ENCODE assay signal across 8 cellular contexts in the genomic region with DNA sequence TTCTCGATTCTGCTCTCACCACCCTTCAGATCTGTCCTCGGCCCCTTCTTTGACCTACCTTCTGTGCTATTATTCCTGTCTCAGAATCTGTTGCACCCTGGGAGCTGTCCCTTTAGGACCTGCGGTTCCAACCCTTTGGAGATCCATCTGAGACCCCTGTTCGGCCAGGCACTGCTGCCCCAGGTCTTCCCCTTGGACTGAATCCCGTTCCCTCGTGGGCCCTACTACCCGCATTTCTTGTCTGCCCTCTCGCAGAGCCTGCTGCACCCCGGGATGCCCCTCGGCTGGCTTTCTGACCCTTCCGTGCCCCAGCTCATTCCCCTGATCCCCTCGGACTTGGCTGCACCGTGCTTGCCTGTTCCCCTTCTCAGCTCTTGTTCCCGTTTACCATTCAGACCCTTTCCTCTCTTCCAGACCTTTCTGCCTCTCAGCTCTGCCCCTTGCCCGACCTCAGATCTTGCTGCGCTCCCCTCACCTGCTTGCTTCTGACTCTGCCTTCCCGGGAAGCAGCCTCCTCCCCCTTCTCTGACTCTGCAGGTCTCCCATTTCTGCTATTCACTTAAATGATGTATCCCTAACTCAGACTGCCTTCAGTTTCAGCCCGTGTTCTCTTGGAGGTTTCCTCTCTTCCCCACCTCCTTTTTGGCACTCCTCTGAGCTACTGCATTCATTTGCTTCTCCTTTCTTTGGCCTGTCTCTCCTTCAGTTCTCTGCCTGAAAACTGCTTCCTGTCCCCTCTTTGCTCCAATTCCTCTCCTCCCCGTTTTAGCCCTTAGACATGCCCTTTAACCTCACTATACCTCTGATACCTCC. TPM values are rescaled to one million over a fixed set of nuclear protein-coding genes. Genes with fewer than 3 reads are reported as not detected.
DNase-seq lines count a peak whose midpoint lies in the region; ATAC-seq, FAIRE-seq and TF ChIP-seq lines count a peak whose summit lies in the region.

No MANE protein-coding gene starts in this region.

- DNase-seq in activated CD4-positive, alpha-beta T cell treated with anti-CD3 and anti-CD28 coated beads for 36 hours = peak; percentile 25
- DNase-seq in activated CD4-positive, alpha-beta T cell treated with anti-CD3 and anti-CD28 coated beads, Interleukin-2, amount 50 U/mL, for 1 hour = no peak
- DNase-seq in NCI-H226 (peak; percentile 25), H1 (ENCODE audit: low read depth in 1 of 2, low spot score in 2 of 2) (no peak), ovary (peak in 2 of 5 donors; percentile 30 to 49), midbrain (lab: John Stamatoyannopoulos, UW) (no peak)

- H3K9me3 ChIP-seq in H1 (ENCODE audit: insufficient read depth in 2 of 2, low read depth in 1 of 2, low read length in 1 of 2) = no peaks in the 10 kb centered on the region
- no peaks in the 10 kb centered on the region for H3K9me3 ChIP-seq in ovary

- no peak overlapping the region for H2BK120ac ChIP-seq in H1 (replicated peaks; ENCODE audit: low read depth, low read length)

- H2BK20ac ChIP-seq in H1 (ENCODE audit: low read length) = no peak overlapping the region

- intact Hi-C loops in activated CD4-positive, alpha-beta T cell treated with anti-CD3 and anti-CD28 coated beads for 36 hours (cut with DNase I, micrococcal nuclease) = loop anchor here (2.0 to 5.0 kb wide), 4 partner anchors 93 to 620 kb away; partner anchors contain the start of gene KPTN (in 1 of the 2)
- intact Hi-C loops in ovary (cut with DNase I) = loop anchor here in 3 of 4 donors (2.0 to 5.0 kb wide), 3 partner anchors 115 to 130 kb away; no protein-coding TSS in a partner anchor

- peak overlapping the region; percentile 75; the same call in 1 of the 2 replicates for H2BK15ac ChIP-seq in H1 (ENCODE audit: low read length)

- H4K5ac ChIP-seq in H1 (ENCODE audit: insufficient read length, low read depth, low read length) = no peak overlapping the region

- WGBS in H1 (ENCODE audit: extremely low coverage in 1 of 2, insufficient coverage in 1 of 2, insufficient read length in 1 of 2, insufficient replicate concordance in 2 of 2, low coverage in 1 of 2, low lambda C conversion rate in 2 of 2, missing lambda C conversion rate in 1 of 2), 2 experiments = 1% methylated on average over 19 of the region's 19 CpGs; no CpG with 5 or more reads in 1 of the 2 experiments
- 0 to 1% (median 1%) methylated on average over 19 of the region's 19 CpGs for WGBS in ovary, 3 donors

- no peak for FAIRE-seq in H1 (lab: Jason Lieb, UNC)

- no peaks in the 10 kb centered on the region for H3K36me3 ChIP-seq in H1 (ENCODE audit: control insufficient read depth in 2 of 4, insufficient read depth in 4 of 4, low read length in 3 of 4)
- no peaks in the 10 kb centered on the region for H3K36me3 ChIP-seq in ovary

- H3K4me3 Mint-ChIP-seq in activated CD4-positive, alpha-beta T cell treated with anti-CD3 and anti-CD28 coated beads for 36 hours = no peak overlapping the region

- CTCF ChIA-PET in activated CD4-positive, alpha-beta T cell treated with anti-CD3 and anti-CD28 coated beads for 36 hours (lab: Charles Lee) = interaction anchor here (0.5 to 1.3 kb wide), 3 partner anchors 8 to 288 kb away, joined by 3 read pairs; no protein-coding TSS in a partner anchor
- CTCF ChIA-PET in H1 (lab: Charles Lee; ENCODE audit: partially characterized antibody) = interaction anchor here (0.5 to 2.8 kb wide), 6 partner anchors 13 to 933 kb away, joined by 3 to 8 read pairs (median 4); no protein-coding TSS in a partner anchor

- H3K4me1 Mint-ChIP-seq in activated CD4-positive, alpha-beta T cell treated with anti-CD3 and anti-CD28 coated beads for 36 hours = peaks cover 23% of the 10 kb centered on the region

- POLR2A ChIA-PET in activated CD4-positive, alpha-beta T cell treated with anti-CD3 and anti-CD28 coated beads for 36 hours (lab: Charles Lee) = interaction anchor here (0.8 to 1.1 kb wide), 3 partner anchors 186 to 251 kb away, joined by 3 to 4 read pairs (median 3); partner anchors contain the start of gene ZC3H4
- POLR2A ChIA-PET in H1 (lab: Charles Lee; ENCODE audit: partially characterized antibody) = interaction anchor here (0.6 to 6.1 kb wide), 24 partner anchors 8 to 365 kb away, joined by 3 to 102 read pairs (median 4); partner anchors contain the start of genes AP2S1, SLC1A5 and ZC3H4

- peaks cover 21 to 24% of the 10 kb centered on the region in 2 experiments for H4K20me1 ChIP-seq in H1 (replicated peaks in 1 of 2; ENCODE audit: control insufficient read depth in 1 of 2, insufficient read depth in 2 of 2, low read length in 2 of 2)

- no peak overlapping the region for H2AFZ ChIP-seq in H1 (ENCODE audit: low read length)

- peaks cover 6 to 21% (median 10%) of the 10 kb centered on the region in 4 experiments; a peak in 6 of 7 replicates for H3K4me1 ChIP-seq in H1 (replicated peaks in 1 of 4; ENCODE audit: control insufficient read depth in 3 of 4, insufficient read depth in 4 of 4, low read length in 3 of 4)
- peaks cover 13% of the 10 kb centered on the region for H3K4me1 ChIP-seq in ovary (ENCODE audit: insufficient read depth)

- no peak overlapping the region for H3K14ac ChIP-seq in H1 (ENCODE audit: insufficient read length)

- H3K23ac ChIP-seq in H1 (ENCODE audit: insufficient read length) = no peak overlapping the region

- peaks cover 7% of the 10 kb centered on the region for H3K36me3 Mint-ChIP-seq in activated CD4-positive, alpha-beta T cell treated with anti-CD3 and anti-CD28 coated beads for 36 hours (ENCODE audit: low read depth)

- H3K23me2 ChIP-seq in H1 (ENCODE audit: low read depth, low read length) = peaks cover 22% of the 10 kb centered on the region

- H3K27me3 ChIP-seq in H1 (replicated peaks in 1 of 4; ENCODE audit: control insufficient read depth in 3 of 4, extremely low read depth in 1 of 4, insufficient read depth in 3 of 4, low read length in 3 of 4) (no peaks in the 10 kb centered on the region), ovary (no peaks in the 10 kb centered on the region)

- H3K9me3 Mint-ChIP-seq in activated CD4-positive, alpha-beta T cell treated with anti-CD3 and anti-CD28 coated beads for 36 hours (ENCODE audit: low read depth) = no peaks in the 10 kb centered on the region

- H3K18ac ChIP-seq in H1 (ENCODE audit: extremely low read depth, low read length) = peak overlapping the region; percentile 88

- H4K8ac ChIP-seq in H1 (ENCODE audit: extremely low read depth, insufficient read depth, low read length) = no peak overlapping the region

- H3K4me2 ChIP-seq in H1 (ENCODE audit: insufficient read depth in 1 of 2, low read depth in 2 of 2, low read length in 2 of 2) = peak overlapping the region; percentile 94 to 99

- H3K4me3 ChIP-seq in H1 (ENCODE audit: extremely low read depth in 1 of 4, insufficient read depth in 2 of 4, low read depth in 3 of 4, low read length in 4 of 4) (peak overlapping the region; percentile 74 to 88 (median 85)), ovary (peak overlapping the region; percentile 59)

- TF ChIP-seq EP300 in H1 (IDR thresholded peaks at IDR 0.05; ENCODE audit: borderline replicate concordance in 1 of 2, low read depth in 2 of 2, low read length in 2 of 2) (no peak), ovary (IDR thresholded peaks at IDR 0.05) (no peak)

- peak overlapping the region; percentile 71; the same call in 1 of the 2 replicates for H2BK12ac ChIP-seq in H1 (ENCODE audit: low read depth, low read length)

- no peak overlapping the region; the same call in 1 of the 2 replicates for H3K27ac ChIP-seq in H1 (ENCODE audit: low read depth, low read length)
- peak overlapping the region; percentile 95 to 97 for H3K27ac ChIP-seq in ovary

- ATAC-seq in activated CD4-positive, alpha-beta T cell treated with anti-CD3 and anti-CD28 coated beads for 36 hours = no peak
- ATAC-seq in GM21825 (IDR thresholded peaks at IDR 0.05; ENCODE audit: unreplicated experiment) = no peak
- no peak for ATAC-seq in HG03469 (IDR thresholded peaks at IDR 0.05; ENCODE audit: unreplicated experiment)

- peak overlapping the region; percentile 88 for H2BK5ac ChIP-seq in H1 (ENCODE audit: low read depth, low read length)

- no peaks in the 10 kb centered on the region for H3K27me3 Mint-ChIP-seq in activated CD4-positive, alpha-beta T cell treated with anti-CD3 and anti-CD28 coated beads for 36 hours

- TF ChIP-seq POLR2A in H1 (IDR thresholded peaks at IDR 0.05; ENCODE audit: control extremely low read depth in 1 of 2, low read depth in 2 of 2, low read length in 2 of 2) = no peak; a peak in 1 of 3 replicates
- no peak for TF ChIP-seq POLR2A in ovary (IDR thresholded peaks at IDR 0.05)

- H3K9ac ChIP-seq in H1 (replicated peaks in 1 of 4; ENCODE audit: extremely low read depth in 1 of 4, low read depth in 3 of 4, low read length in 3 of 4) = peak overlapping the region; percentile 50 to 90 (median 74)

- H3K4ac ChIP-seq in H1 (replicated peaks; ENCODE audit: insufficient read length, low read depth, low read length) = peak overlapping the region; percentile 4

- H4K91ac ChIP-seq in H1 (replicated peaks; ENCODE audit: insufficient read length, low read length) = peak overlapping the region; percentile 11

- peak overlapping the region; percentile 0 for H3K56ac ChIP-seq in H1 (replicated peaks; ENCODE audit: insufficient read length, low read depth, low read length)

- peaks cover 42 to 60% of the 10 kb centered on the region in 2 experiments for H3K79me2 ChIP-seq in H1 (ENCODE audit: control insufficient read depth in 1 of 2, insufficient read depth in 2 of 2, low read length in 2 of 2)

- TF ChIP-seq RAD21 in H1 (IDR thresholded peaks at IDR 0.05 in 1 of 2, conservative IDR thresholded peaks at IDR 0.05 in 1 of 2; ENCODE audit: low read depth in 2 of 2, low read length in 2 of 2) = no peak

- peaks cover 9% of the 10 kb centered on the region; the same call in 1 of the 2 replicates for H3K79me1 ChIP-seq in H1 (ENCODE audit: low read depth, low read length)

- H2AK5ac ChIP-seq in H1 (ENCODE audit: low read depth, low read length) = peak overlapping the region; percentile 70; the same call in 1 of the 2 replicates

- H3K27ac Mint-ChIP-seq in activated CD4-positive, alpha-beta T cell treated with anti-CD3 and anti-CD28 coated beads for 36 hours = no peak overlapping the region

- no peak for TF ChIP-seq CTCF in H1 (IDR thresholded peaks at IDR 0.05; ENCODE audit: control extremely low read depth in 1 of 3, insufficient read depth in 1 of 3, low read depth in 1 of 3, low read length in 3 of 3)
- no peak for TF ChIP-seq CTCF in ovary (IDR thresholded peaks at IDR 0.05)

RNA-seq across cellular contexts. Expression of gene ARHGAP35, which starts 1.1 kb away (rescaled TPM):
- 10 to 100 TPM; 16.5 to 17.2 TPM for total RNA-seq in activated CD4-positive, alpha-beta T cell treated with anti-CD3 and anti-CD28 coated beads for 36 hours
- total RNA-seq in H1 (2021; fragmentation: NEBNext Ultra II Directional; extraction: Animal tissue kit (Norgen Biotek cat#: 25700)) = 62.2 and 64.5 TPM in 2 replicates
- polyA plus RNA-seq in H1 (2011; rRNA removed) = 29.7 and 32.0 TPM in 2 replicates
- 20.2 TPM for polyA plus RNA-seq in H1 (2011; cell fraction: cytosol; rRNA removed)
- polyA plus RNA-seq in H1 (2011; cell fraction: nucleus; rRNA removed) = 32.5 TPM
- polyA plus RNA-seq in H1 (2012, experiment 1 of 2) = 30.6 to 36.0 TPM (median 33.4 TPM) in 4 replicates
- polyA plus RNA-seq in H1 (2012, experiment 2 of 2) = 4.1 TPM
- 33.6 TPM for polyA plus RNA-seq in H1 (2013, experiment 1 of 2)
- polyA plus RNA-seq in H1 (2013, experiment 2 of 2) = 30.9 TPM
- 60.3 and 66.3 TPM in 2 replicates for polyA minus RNA-seq in H1 (2011; rRNA and poly(A)+ RNA removed)
- polyA minus RNA-seq in H1 (2011; cell fraction: cytosol; rRNA and poly(A)+ RNA removed) = 34.9 TPM
- 78.8 TPM for polyA minus RNA-seq in H1 (2011; cell fraction: nucleus; rRNA and poly(A)+ RNA removed)
- 10 to 100 TPM; 20.9 to 74.8 (median 51.2) TPM for total RNA-seq in ovary
- polyA plus RNA-seq in ovary = 10 to 100 TPM; 23.1 to 32.5 TPM

RNA-seq across cellular contexts. Expression of gene AP2S1, which starts 11.3 kb away (rescaled TPM):
- total RNA-seq in activated CD4-positive, alpha-beta T cell treated with anti-CD3 and anti-CD28 coated beads for 36 hours = 100 to 1,000 TPM; 102 to 104 TPM
- total RNA-seq in H1 (2021; fragmentation: NEBNext Ultra II Directional; extraction: Animal tissue kit (Norgen Biotek cat#: 25700)) = 195 and 205 TPM in 2 replicates
- polyA plus RNA-seq in H1 (2011; rRNA removed) = 211 and 314 TPM in 2 replicates
- 183 TPM for polyA plus RNA-seq in H1 (2011; cell fraction: cytosol; rRNA removed)
- 172 TPM for polyA plus RNA-seq in H1 (2011; cell fraction: nucleus; rRNA removed)
- 204 to 246 TPM (median 221 TPM) in 4 replicates for polyA plus RNA-seq in H1 (2012, experiment 1 of 2)
- 496 TPM for polyA plus RNA-seq in H1 (2012, experiment 2 of 2)
- 196 TPM for polyA plus RNA-seq in H1 (2013, experiment 1 of 2)
- polyA plus RNA-seq in H1 (2013, experiment 2 of 2) = 195 TPM
- 50.4 and 60.7 TPM in 2 replicates for polyA minus RNA-seq in H1 (2011; rRNA and poly(A)+ RNA removed)
- polyA minus RNA-seq in H1 (2011; cell fraction: cytosol; rRNA and poly(A)+ RNA removed) = 76.3 TPM
- 54.4 TPM for polyA minus RNA-seq in H1 (2011; cell fraction: nucleus; rRNA and poly(A)+ RNA removed)
- 10 to 100 TPM; 39.9 to 86.3 (median 57.0) TPM for total RNA-seq in ovary
- polyA plus RNA-seq in ovary = 10 to 100 TPM; 57.0 to 78.2 TPM

Comparison
In these comparisons a context has a peak if more than half of its experiments do, and no peak if none do; other contexts are left out.
1. DNase-seq: peak in activated CD4-positive, alpha-beta T cell treated with anti-CD3 and anti-CD28 coated beads for 36 hours (single experiment) and NCI-H226 (single experiment); none in activated CD4-positive, alpha-beta T cell treated with anti-CD3 and anti-CD28 coated beads, Interleukin-2, amount 50 U/mL, for 1 hour (single experiment), H1 (0 of 2) and midbrain (single experiment).